In the genomic region with DNA sequence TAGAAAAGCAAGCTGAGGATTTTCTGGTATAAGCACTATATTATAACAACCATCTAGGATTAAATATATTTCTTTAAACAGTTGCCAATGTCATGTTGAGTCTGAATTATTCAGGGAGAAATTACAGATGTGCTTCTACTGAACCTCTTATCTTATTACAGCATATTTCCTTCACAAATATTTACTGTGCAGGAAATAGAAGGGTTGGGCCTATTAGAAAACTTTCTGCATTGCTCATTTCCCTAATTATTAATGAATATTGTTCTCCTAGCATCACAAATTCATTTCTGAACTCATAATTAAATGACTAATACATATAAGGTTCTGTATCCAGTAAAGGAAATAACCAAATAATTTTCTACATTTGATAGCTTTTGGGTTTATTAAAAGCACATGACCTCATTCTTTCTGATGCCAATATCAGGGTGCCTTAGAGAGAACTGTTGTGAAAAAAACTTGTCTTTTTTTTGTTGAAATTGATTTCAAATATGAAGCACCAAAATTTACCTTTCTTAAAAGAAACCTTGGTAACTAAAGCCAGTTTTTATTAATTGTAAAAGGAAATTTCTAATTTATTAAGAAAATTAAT, we compare ENCODE assay signal across 23 cellular contexts.
DNase-seq lines count a peak whose midpoint lies in the region; ATAC-seq and TF ChIP-seq lines count a peak whose summit lies in the region.
"Had no signal": no experiment of that assay in that cellular context is flagged by ENCODE, and none has a peak within 500 bp of the region (broad histone marks: within the 10 kb centered on the region; RNA-seq: fewer than 3 reads in every experiment).

No MANE protein-coding gene starts in this region.

- no peak overlapping the region for H2AFZ ChIP-seq in PC-3 (ENCODE audit: low read length)

- TF ChIP-seq CTCF in C4-2B (conservative IDR thresholded peaks at IDR 0.05) (no peak), PC-3 (conservative IDR thresholded peaks at IDR 0.05; ENCODE audit: low read depth, low read length) (no peak)

- CTCF ChIA-PET in PC-3 (lab: Charles Lee), result no interaction called here

- no peaks in the 10 kb centered on the region for H3F3A ChIP-seq in PC-3 (ENCODE audit: low read length, unreplicated experiment)

- DNase-seq in PC-3 (no peak), dermis microvascular lymphatic vessel endothelial cell (ENCODE audit: low read depth in 2 of 2) (peak; percentile 50 to 79), lung microvascular endothelial cell (ENCODE audit: low read depth in 2 of 2) (peak; percentile 35 to 79), NCI-H526 treated with DMSO at 0.1 percent for 48 hours (lab: John Stamatoyannopoulos, UW) (no peak), NCI-H2029 treated with DMSO at 0.1 percent for 48 hours (lab: John Stamatoyannopoulos, UW) (no peak)
- DNase-seq in effector memory CD4-positive, alpha-beta T cell, result no peak
- DNase-seq: ACHN, AML-193, COR-L47, DMS 273 treated with DMSO at 0.1 percent for 48 hours, DND-41, H9, Karpas-422, NCI-H146, NCI-H2081, NCI-H2171 treated with DMSO at 0.1 percent for 48 hours, NCI-H446, NCI-H69, Peyer's patch, SHP77, SK-N-SH had no signal

- H3K9me3 ChIP-seq in PC-3 (ENCODE audit: low read length), result no peaks in the 10 kb centered on the region
- no peaks in the 10 kb centered on the region for H3K9me3 ChIP-seq in effector memory CD4-positive, alpha-beta T cell (ENCODE audit: control insufficient read depth, low read length)
- H3K9me3 ChIP-seq: Peyer's patch, SK-N-SH had no signal

- peak; percentile 51 for ATAC-seq in PC-3

- intact Hi-C loops in PC-3 (cut with micrococcal nuclease), result no loop called here

- POLR2A ChIA-PET in PC-3 (lab: Charles Lee; ENCODE audit: unreplicated experiment), result no interaction called here

- no peak overlapping the region for H3K4me3 ChIP-seq in PC-3 (ENCODE audit: low read length)
- no peak overlapping the region for H3K4me3 ChIP-seq in effector memory CD4-positive, alpha-beta T cell (ENCODE audit: insufficient read depth, low read depth, low read length, poor library complexity, severe bottlenecking)
- H3K4me3 ChIP-seq: Peyer's patch had no signal

- H3K27ac ChIP-seq in C4-2B, result peak overlapping the region; percentile 53; the same call in 1 of the 2 replicates
- H3K27ac ChIP-seq in PC-3 (ENCODE audit: low read length), result no peak overlapping the region
- H3K27ac ChIP-seq in effector memory CD4-positive, alpha-beta T cell (ENCODE audit: insufficient read depth, low read length, poor library complexity, severe bottlenecking), result no peak overlapping the region
- H3K27ac ChIP-seq: HL-60, Peyer's patch had no signal

- no peaks in the 10 kb centered on the region for H3K4me1 ChIP-seq in PC-3 (ENCODE audit: insufficient read depth, low read length)
- H3K4me1 ChIP-seq in effector memory CD4-positive, alpha-beta T cell (ENCODE audit: control insufficient read depth, insufficient read depth, low read length, poor library complexity, severe bottlenecking), result no peaks in the 10 kb centered on the region
- H3K4me1 ChIP-seq: Peyer's patch had no signal

- no peaks in the 10 kb centered on the region for H3K79me2 ChIP-seq in PC-3 (ENCODE audit: low read length)

- no peak overlapping the region for H3K4me2 ChIP-seq in PC-3 (ENCODE audit: low read length)
- H3K4me2 ChIP-seq: SK-N-SH had no signal

- H3K9me2 ChIP-seq in PC-3 (replicated peaks; ENCODE audit: low read length), result no peaks in the 10 kb centered on the region
- H3K9me2 ChIP-seq: SK-N-SH had no signal

- H3K9ac ChIP-seq in PC-3 (ENCODE audit: low read length), result no peak overlapping the region
- H3K9ac ChIP-seq: SK-N-SH had no signal

- no peaks in the 10 kb centered on the region for H3K36me3 ChIP-seq in PC-3 (ENCODE audit: low read depth, low read length)
- H3K36me3 ChIP-seq in effector memory CD4-positive, alpha-beta T cell (ENCODE audit: control insufficient read depth, insufficient read depth, low read length), result no peaks in the 10 kb centered on the region
- H3K36me3 ChIP-seq: Peyer's patch had no signal

- H4K20me1 ChIP-seq in PC-3 (ENCODE audit: low read length), result no peaks in the 10 kb centered on the region

- no TSS peak for BruUV-seq in PC-3 (replicated peaks; lab: Mats Ljungman, UMichigan)

- no peaks in the 10 kb centered on the region for H3K27me3 ChIP-seq in PC-3 (ENCODE audit: low read length)
- no peaks in the 10 kb centered on the region for H3K27me3 ChIP-seq in effector memory CD4-positive, alpha-beta T cell (replicated peaks; ENCODE audit: control insufficient read depth, insufficient read depth, low read length, poor library complexity, severe bottlenecking)
- H3K27me3 ChIP-seq: Peyer's patch had no signal

Comparison
In these comparisons a context has a peak if more than half of its experiments do, and no peak if none do; other contexts are left out.
1. DNase-seq: peak in dermis microvascular lymphatic vessel endothelial cell (2 of 2) and lung microvascular endothelial cell (2 of 2); none in PC-3 (single experiment), NCI-H526 treated with DMSO at 0.1 percent for 48 hours (single experiment), NCI-H2029 treated with DMSO at 0.1 percent for 48 hours (single experiment) and effector memory CD4-positive, alpha-beta T cell (0 of 3).